10 cellular contexts compared by ENCODE assay signal in genomic region chr4:121706595-121707021, GRCh38. TPM values are rescaled to one million over a fixed set of nuclear protein-coding genes. Genes with fewer than 3 reads are reported as not detected.
DNase-seq lines count a peak whose midpoint lies in the region; ATAC-seq and TF ChIP-seq lines count a peak whose summit lies in the region.
"Had no signal": no experiment of that assay in that cellular context is flagged by ENCODE, and none has a peak within 500 bp of the region (broad histone marks: within the 10 kb centered on the region; RNA-seq: fewer than 3 reads in every experiment).

No MANE protein-coding gene starts in this region.

- no peak overlapping the region for H3K23ac ChIP-seq in H9 (ENCODE audit: insufficient read length, low read depth, low read length)

- H4K5ac ChIP-seq in H9 (ENCODE audit: insufficient read length, low read depth, low read length), result no peak overlapping the region

- no peak overlapping the region for H3K9ac ChIP-seq in H9 (ENCODE audit: extremely low read depth, insufficient read length, low read length)
- H3K9ac ChIP-seq: BLaER1 had no signal

- H4K91ac ChIP-seq in H9 (ENCODE audit: insufficient read length, low read depth, low read length), result no peak overlapping the region

- TF ChIP-seq POLR2A in testis (IDR thresholded peaks at IDR 0.05), result no peak
- TF ChIP-seq POLR2A in esophagus squamous epithelium (IDR thresholded peaks at IDR 0.05), result no peak

- H3K79me1 ChIP-seq in H9 (ENCODE audit: insufficient read depth, low read depth, low read length, poor library complexity, severe bottlenecking), result no peaks in the 10 kb centered on the region

- H3K56ac ChIP-seq in H9 (ENCODE audit: insufficient read length, low read depth, low read length), result no peak overlapping the region

- no peaks in the 10 kb centered on the region; the same call in 1 of the 2 replicates for H3K27me3 Mint-ChIP-seq in H9 (ENCODE audit: low read depth)

- no peaks in the 10 kb centered on the region for H4K20me1 ChIP-seq in H9 (ENCODE audit: control insufficient read depth, insufficient read depth, insufficient read length)
- H4K20me1 ChIP-seq: BLaER1 had no signal

- peaks cover 0 to 6% (median 0%) of the 10 kb centered on the region in 3 experiments; a peak in 1 of 7 replicates for H3K36me3 Mint-ChIP-seq in H9 (ENCODE audit: insufficient read depth in 1 of 3, low read depth in 3 of 3)
- H3K36me3 Mint-ChIP-seq: stimulated activated memory B cell treated with anti-CD40 and anti-IgM and Interleukin-4, amounts not matched to agents 10 μg/mL and 1 μg/mL and 100 μg/mL, for 72 hours had no signal

- no peak overlapping the region for H2BK20ac ChIP-seq in H9 (ENCODE audit: low read depth, low read length, poor library complexity, severe bottlenecking)

- H3K36me3 ChIP-seq in testis (ENCODE audit: low read depth, missing control alignments) (no peaks in the 10 kb centered on the region), esophagus squamous epithelium (no peaks in the 10 kb centered on the region)
- H3K36me3 ChIP-seq: BLaER1 had no signal

- H3K14ac ChIP-seq in H9 (ENCODE audit: insufficient read depth, low read length), result no peak overlapping the region

- no peak overlapping the region for H4K8ac ChIP-seq in H9 (replicated peaks; ENCODE audit: insufficient read length, low read depth, low read length)

- no peak overlapping the region for H2BK15ac ChIP-seq in H9 (ENCODE audit: low read depth, low read length)

- intact Hi-C loops in testis (cut with DNase I; ENCODE audit: low total_unique reads) (no loop called here), esophagus squamous epithelium (cut with DNase I) (no loop called here)

- ATAC-seq in left lobe of liver, result no peak
- ATAC-seq: stimulated activated memory B cell treated with anti-CD40 and anti-IgM and Interleukin-4, amounts not matched to agents 10 μg/mL and 1 μg/mL and 100 μg/mL, for 72 hours had no signal

- H2AFZ ChIP-seq in H9 (ENCODE audit: low read length), result no peak overlapping the region

- 81 to 88% methylated on average over 4 of the region's 4 CpGs for WGBS in testis, 2 donors
- 52 to 55% methylated on average over 4 of the region's 4 CpGs for WGBS in esophagus squamous epithelium, 2 donors
- WGBS in H9 (ENCODE audit: extremely low coverage, insufficient read length, low lambda C conversion rate), result no CpG with 5 or more reads among the region's 4 CpGs

- H3K23me2 ChIP-seq in H9 (ENCODE audit: insufficient read length, low read depth, low read length, poor library complexity, severe bottlenecking), result no peaks in the 10 kb centered on the region

- no peak overlapping the region for H2BK120ac ChIP-seq in H9 (ENCODE audit: low read depth, low read length, poor library complexity, severe bottlenecking)

- H2AK5ac ChIP-seq in H9 (ENCODE audit: insufficient read length, low read length), result no peak overlapping the region

- no peak overlapping the region for H3K27ac Mint-ChIP-seq in H9
- H3K27ac Mint-ChIP-seq: stimulated activated memory B cell treated with anti-CD40 and anti-IgM and Interleukin-4, amounts not matched to agents 10 μg/mL and 1 μg/mL and 100 μg/mL, for 72 hours had no signal

- H3T11ph ChIP-seq in H9 (ENCODE audit: low read length), result no peak overlapping the region

- no peak overlapping the region for H3K27ac ChIP-seq in testis
- H3K27ac ChIP-seq in esophagus squamous epithelium, result no peak overlapping the region
- no peak overlapping the region for H3K27ac ChIP-seq in H9 (ENCODE audit: insufficient read length, low read depth, low read length)
- H3K27ac ChIP-seq: BLaER1 had no signal

- H3K9me3 ChIP-seq in testis (no peaks in the 10 kb centered on the region), esophagus squamous epithelium (no peaks in the 10 kb centered on the region), H9 (ENCODE audit: control insufficient read depth, low read depth, low read length) (no peaks in the 10 kb centered on the region)
- H3K9me3 ChIP-seq: BLaER1 had no signal

- no peak overlapping the region for H2BK5ac ChIP-seq in H9 (ENCODE audit: insufficient read length, low read length)

- peaks cover 4 to 5% of the 10 kb centered on the region in 2 experiments; a peak in 4 of 5 replicates for H3K9me3 Mint-ChIP-seq in H9
- H3K9me3 Mint-ChIP-seq: stimulated activated memory B cell treated with anti-CD40 and anti-IgM and Interleukin-4, amounts not matched to agents 10 μg/mL and 1 μg/mL and 100 μg/mL, for 72 hours had no signal

- H3K4me1 ChIP-seq in testis, result peaks cover 13% of the 10 kb centered on the region
- H3K4me1 ChIP-seq in esophagus squamous epithelium, result peaks cover 3 to 5% (median 4%) of the 10 kb centered on the region in 3 donors
- no peaks in the 10 kb centered on the region; the same call in 1 of the 2 replicates for H3K4me1 ChIP-seq in H9 (ENCODE audit: insufficient read depth, low read length)
- H3K4me1 ChIP-seq: BLaER1 had no signal

- H3K18ac ChIP-seq in H9 (ENCODE audit: insufficient read length, low read depth, low read length), result no peak overlapping the region

- no peak overlapping the region for H3K4me2 ChIP-seq in H9 (ENCODE audit: insufficient read depth, insufficient read length, low read length)
- H3K4me2 ChIP-seq: BLaER1 had no signal

- DNase-seq in stimulated activated CD4-positive, alpha-beta T cell treated with anti-CD3 and anti-CD28 coated beads, Interleukin-12 subunit alpha, Interleukin-12 subunit beta, amount 100 ng/mL, for 24 hours (ENCODE audit: low read depth in 2 of 2), result peak; percentile 10 to 56
- DNase-seq in stimulated activated CD4-positive, alpha-beta T cell treated with anti-CD3 and anti-CD28 coated beads, Interleukin-12 subunit alpha, Interleukin-12 subunit beta, amount 100 ng/mL, for 4 hours, result no peak
- DNase-seq in T-helper 2 cell, result peak in 3 of 5 experiments; percentile 4 to 94 (median 75)
- peak; percentile 57 for DNase-seq in fibroblast of pulmonary artery (ENCODE audit: low read depth)
- no peak for DNase-seq in testis
- no peak for DNase-seq in esophagus squamous epithelium (lab: John Stamatoyannopoulos, UW)
- DNase-seq in H9, result no peak
- no peak for DNase-seq in left lobe of liver (ENCODE audit: low spot score)

- H3K27me3 ChIP-seq in testis, result no peaks in the 10 kb centered on the region
- no peaks in the 10 kb centered on the region for H3K27me3 ChIP-seq in esophagus squamous epithelium
- H3K27me3 ChIP-seq in H9 (ENCODE audit: insufficient read depth, low read length), result no peaks in the 10 kb centered on the region
- H3K27me3 ChIP-seq: BLaER1 had no signal

- no peak overlapping the region for H3K4me3 Mint-ChIP-seq in H9
- H3K4me3 Mint-ChIP-seq: stimulated activated memory B cell treated with anti-CD40 and anti-IgM and Interleukin-4, amounts not matched to agents 10 μg/mL and 1 μg/mL and 100 μg/mL, for 72 hours had no signal

- peaks cover 18 to 25% of the 10 kb centered on the region in 2 experiments for H3K4me1 Mint-ChIP-seq in H9

- TF ChIP-seq CTCF in fibroblast of pulmonary artery (IDR thresholded peaks at IDR 0.05; ENCODE audit: low read length, missing control alignments) (no peak), testis (IDR thresholded peaks at IDR 0.05) (no peak), esophagus squamous epithelium (IDR thresholded peaks at IDR 0.05) (no peak), H9 (conservative IDR thresholded peaks at IDR 0.05) (no peak)

- H3K4ac ChIP-seq in H9 (ENCODE audit: low read depth, low read length), result no peak overlapping the region

- no peak overlapping the region for H2BK12ac ChIP-seq in H9 (ENCODE audit: insufficient read length, low read depth, low read length)

- H3K4me3 ChIP-seq in fibroblast of pulmonary artery (replicated peaks; ENCODE audit: low read depth, low read length) (no peak overlapping the region), testis (no peak overlapping the region), esophagus squamous epithelium (no peak overlapping the region)
- H3K4me3 ChIP-seq: BLaER1 had no signal

- H3K79me2 ChIP-seq in H9 (ENCODE audit: insufficient read depth, low read length), result no peaks in the 10 kb centered on the region

RNA-seq across cellular contexts. Expression of gene ANXA5, which starts 9.8 kb away (rescaled TPM):
- total RNA-seq in testis, result 100 to 1,000 TPM; 193 to 264 TPM
- 250 TPM for polyA plus RNA-seq in testis (ENCODE audit: insufficient read depth, low read depth, low replicate concordance)
- total RNA-seq in esophagus squamous epithelium, result 100 to 1,000 TPM in 2 of 4 donors, 10 to 100 TPM in 2; 50.4 to 153 (median 117) TPM
- 231 and 234 TPM in 2 replicates for total RNA-seq in H9 (2021)
- 49.1 TPM for total RNA-seq in left lobe of liver

RNA-seq across cellular contexts. Expression of gene SMIM43, which starts 58.4 kb away (rescaled TPM):
- total RNA-seq in testis, result under 1 TPM; 0.25 to 0.87 TPM
- 0.30 TPM for polyA plus RNA-seq in testis (ENCODE audit: insufficient read depth, low read depth, low replicate concordance)
- under 1 TPM in 1 of 4 donors, not detected in 3; 0.38 TPM for total RNA-seq in esophagus squamous epithelium
- 1.0 and 1.2 TPM in 2 replicates for total RNA-seq in H9 (2021)
- not detected for total RNA-seq in left lobe of liver

Comparison
In these comparisons a context has a peak if more than half of its experiments do, and no peak if none do; other contexts are left out.
1. DNase-seq: peak in stimulated activated CD4-positive, alpha-beta T cell treated with anti-CD3 and anti-CD28 coated beads, Interleukin-12 subunit alpha, Interleukin-12 subunit beta, amount 100 ng/mL, for 24 hours (2 of 2), T-helper 2 cell (3 of 5) and fibroblast of pulmonary artery (single experiment); none in stimulated activated CD4-positive, alpha-beta T cell treated with anti-CD3 and anti-CD28 coated beads, Interleukin-12 subunit alpha, Interleukin-12 subunit beta, amount 100 ng/mL, for 4 hours (single experiment), testis (single experiment), esophagus squamous epithelium (single experiment), H9 (single experiment) and left lobe of liver (single experiment).